ENCODE assay signal across 20 cellular contexts in genomic region chr20:49918446-49918845, GRCh38.
"Had no signal": no experiment of that assay in that cellular context is flagged by ENCODE, and none has a peak within 500 bp of the region (broad histone marks: within the 10 kb centered on the region; RNA-seq: fewer than 3 reads in every experiment).

No MANE protein-coding gene starts in this region.

- H3K9me3 Mint-ChIP-seq: IgD-negative memory B cell had no signal

- H3K4me2 ChIP-seq: SK-N-SH had no signal

- DNase-seq: KBM-7, MV-4-11, NCI-H1048, NCI-H1105, NCI-H1417 treated with DMSO at 0.1 percent for 48 hours, NCI-H146, NCI-H1694 treated with DMSO at 0.1 percent for 48 hours, NCI-H1930, NCI-H2081, NCI-H2107, NCI-H2227 treated with DMSO at 0.1 percent for 48 hours, NCI-H524, NCI-H526 treated with DMSO at 0.1 percent for 48 hours, NCI-H774, PC-3, SHP77, SK-N-SH, SW 1271 had no signal

- H3K9me3 ChIP-seq: SK-N-SH had no signal

- ATAC-seq: Panc1, PC-3 had no signal

- H3K9ac ChIP-seq: SK-N-SH had no signal

- H3K36me3 Mint-ChIP-seq: IgD-negative memory B cell had no signal
